ENCODE assay signal across 8 cellular contexts in genomic region chr5:81749186-81749561, GRCh38. TPM values are rescaled to one million over a fixed set of nuclear protein-coding genes. Genes with fewer than 3 reads are reported as not detected.
DNase-seq lines count a peak whose midpoint lies in the region; ATAC-seq and TF ChIP-seq lines count a peak whose summit lies in the region.

No MANE protein-coding gene starts in this region.

- H3K36me3 Mint-ChIP-seq in CD4-positive, CD25-positive, alpha-beta regulatory T cell, result no peaks in the 10 kb centered on the region
- H3K36me3 Mint-ChIP-seq in dendritic cell treated with granulocyte-macrophage colony-stimulating factor and Interleukin-4, amounts not matched to agents 40 ng/mL and 50 ng/mL, for 4 days (ENCODE audit: low read depth), result peaks cover 14% of the 10 kb centered on the region
- H3K36me3 Mint-ChIP-seq in neural progenitor cell, result no peaks in the 10 kb centered on the region

- peaks cover 29% of the 10 kb centered on the region for H3F3A ChIP-seq in neural progenitor cell (ENCODE audit: low read depth)

- peaks cover 2% of the 10 kb centered on the region for H3K27me3 ChIP-seq in CD4-positive, CD25-positive, alpha-beta regulatory T cell (ENCODE audit: control insufficient read depth, insufficient read depth, low read length)
- H3K27me3 ChIP-seq in Karpas-422 (ENCODE audit: low read length), result peaks cover 6% of the 10 kb centered on the region; the same call in 1 of the 2 replicates
- no peaks in the 10 kb centered on the region for H3K27me3 ChIP-seq in neural progenitor cell

- H2AFZ ChIP-seq in Karpas-422 (ENCODE audit: low read length) (no peak overlapping the region), neural progenitor cell (replicated peaks) (no peak overlapping the region)

- peaks cover 0 to 2% (median 0%) of the 10 kb centered on the region in 7 donors for H3K9me3 Mint-ChIP-seq in CD4-positive, CD25-positive, alpha-beta regulatory T cell
- H3K9me3 Mint-ChIP-seq in dendritic cell treated with granulocyte-macrophage colony-stimulating factor and Interleukin-4, amounts not matched to agents 40 ng/mL and 50 ng/mL, for 4 days, result no peaks in the 10 kb centered on the region
- H3K9me3 Mint-ChIP-seq in neural progenitor cell, result no peaks in the 10 kb centered on the region

- H3K36me3 ChIP-seq in CD4-positive, CD25-positive, alpha-beta regulatory T cell (ENCODE audit: control insufficient read depth, insufficient read depth, low read length), result no peaks in the 10 kb centered on the region
- peaks cover 4% of the 10 kb centered on the region; the same call in 1 of the 2 replicates for H3K36me3 ChIP-seq in Karpas-422 (ENCODE audit: insufficient read depth, low read length)
- H3K36me3 ChIP-seq in neural progenitor cell, result no peaks in the 10 kb centered on the region

- no peaks in the 10 kb centered on the region for H3K9me3 ChIP-seq in CD4-positive, CD25-positive, alpha-beta regulatory T cell (ENCODE audit: control insufficient read depth in 2 of 2, low read length in 2 of 2)
- H3K9me3 ChIP-seq in Karpas-422 (ENCODE audit: low read length) (no peaks in the 10 kb centered on the region), neural progenitor cell (ENCODE audit: low read depth) (no peaks in the 10 kb centered on the region)

- H3K79me2 ChIP-seq in Karpas-422 (ENCODE audit: low read length), result peaks cover 57% of the 10 kb centered on the region
- H3K79me2 ChIP-seq in neural progenitor cell (ENCODE audit: low read depth), result peaks cover 65% of the 10 kb centered on the region

- H3K4me2 ChIP-seq in Karpas-422 (ENCODE audit: low read depth, low read length, poor library complexity, severe bottlenecking) (peak overlapping the region; percentile 92), neural progenitor cell (peak overlapping the region; percentile 84)

- no peaks in the 10 kb centered on the region for H3K9me2 ChIP-seq in Karpas-422 (replicated peaks; ENCODE audit: insufficient read depth, low read length)

- H3K27ac ChIP-seq in CD4-positive, CD25-positive, alpha-beta regulatory T cell (ENCODE audit: insufficient read depth, low read length, poor library complexity, severe bottlenecking), result no peak overlapping the region
- H3K27ac ChIP-seq in Karpas-422 (ENCODE audit: low read length) (peak overlapping the region; percentile 98), neural progenitor cell (no peak overlapping the region)

- H3K4me3 Mint-ChIP-seq in CD4-positive, CD25-positive, alpha-beta regulatory T cell, result peak overlapping the region; percentile 95 to 98 (median 96)
- peak overlapping the region; percentile 84 for H3K4me3 Mint-ChIP-seq in dendritic cell treated with granulocyte-macrophage colony-stimulating factor and Interleukin-4, amounts not matched to agents 40 ng/mL and 50 ng/mL, for 4 days
- peak overlapping the region; percentile 94 for H3K4me3 Mint-ChIP-seq in neural progenitor cell

- H3K27ac Mint-ChIP-seq in CD4-positive, CD25-positive, alpha-beta regulatory T cell, result peak overlapping the region; percentile 77 to 92 (median 92)
- peak overlapping the region; percentile 97 for H3K27ac Mint-ChIP-seq in dendritic cell treated with granulocyte-macrophage colony-stimulating factor and Interleukin-4, amounts not matched to agents 40 ng/mL and 50 ng/mL, for 4 days
- H3K27ac Mint-ChIP-seq in neural progenitor cell, result peak overlapping the region; percentile 31

- peak overlapping the region; percentile 76 for H3K9ac ChIP-seq in Karpas-422 (ENCODE audit: low read length)
- peak overlapping the region; percentile 50 for H3K9ac ChIP-seq in neural progenitor cell

- no peak for DNase-seq in CD4-positive, CD25-positive, alpha-beta regulatory T cell
- DNase-seq in Karpas-422 (no peak), neural progenitor cell (ENCODE audit: low spot score) (peak; percentile 22)

- H3K27me3 Mint-ChIP-seq in CD4-positive, CD25-positive, alpha-beta regulatory T cell, result peaks cover 35% of the 10 kb centered on the region
- H3K27me3 Mint-ChIP-seq in dendritic cell treated with granulocyte-macrophage colony-stimulating factor and Interleukin-4, amounts not matched to agents 40 ng/mL and 50 ng/mL, for 4 days, result peaks cover 6% of the 10 kb centered on the region
- H3K27me3 Mint-ChIP-seq in neural progenitor cell (ENCODE audit: insufficient read depth, low read depth), result no peaks in the 10 kb centered on the region

- H4K20me1 ChIP-seq in Karpas-422 (ENCODE audit: insufficient read depth, low read depth, low read length) (peaks cover 7% of the 10 kb centered on the region; the same call in 1 of the 2 replicates), neural progenitor cell (ENCODE audit: low read depth) (peaks cover 54% of the 10 kb centered on the region)

- peaks cover 17% of the 10 kb centered on the region for H3K4me1 ChIP-seq in CD4-positive, CD25-positive, alpha-beta regulatory T cell (ENCODE audit: control insufficient read depth, insufficient read depth, low read length, poor library complexity, severe bottlenecking)
- H3K4me1 ChIP-seq in Karpas-422 (ENCODE audit: low read length), result peaks cover 62% of the 10 kb centered on the region
- peaks cover 76% of the 10 kb centered on the region for H3K4me1 ChIP-seq in neural progenitor cell

- intact Hi-C loops in dendritic cell treated with granulocyte-macrophage colony-stimulating factor and Interleukin-4, amounts not matched to agents 40 ng/mL and 50 ng/mL, for 4 days (cut with micrococcal nuclease), result loop anchor here (5.0 kb wide), 1 partner anchor 322 kb away; no protein-coding TSS in a partner anchor

- no peak for ATAC-seq in CD4-positive, CD25-positive, alpha-beta regulatory T cell (ENCODE audit: low read depth in 2 of 2)
- ATAC-seq in HG03378 (IDR thresholded peaks at IDR 0.05; ENCODE audit: unreplicated experiment) (no peak), HG03460 (IDR thresholded peaks at IDR 0.05; ENCODE audit: unreplicated experiment) (no peak), GM18909 (IDR thresholded peaks at IDR 0.05; ENCODE audit: poor library complexity, unreplicated experiment) (no peak), GM19395 (IDR thresholded peaks at IDR 0.05; ENCODE audit: unreplicated experiment) (no peak)

- H3K4me3 ChIP-seq in CD4-positive, CD25-positive, alpha-beta regulatory T cell (ENCODE audit: low read depth, low read length), result peak overlapping the region; percentile 77
- peak overlapping the region; percentile 69 for H3K4me3 ChIP-seq in Karpas-422 (ENCODE audit: low read length)
- H3K4me3 ChIP-seq in neural progenitor cell, result peak overlapping the region; percentile 84

- no peak for TF ChIP-seq CTCF in neural progenitor cell (IDR thresholded peaks at IDR 0.05)

- H3K4me1 Mint-ChIP-seq in CD4-positive, CD25-positive, alpha-beta regulatory T cell, result peaks cover 16 to 31% (median 24%) of the 10 kb centered on the region in 4 donors
- peaks cover 21% of the 10 kb centered on the region for H3K4me1 Mint-ChIP-seq in dendritic cell treated with granulocyte-macrophage colony-stimulating factor and Interleukin-4, amounts not matched to agents 40 ng/mL and 50 ng/mL, for 4 days (ENCODE audit: low read depth)
- H3K4me1 Mint-ChIP-seq in neural progenitor cell, result peaks cover 53% of the 10 kb centered on the region

RNA-seq across cellular contexts. Expression of gene SSBP2, which starts 1.7 kb away (rescaled TPM):
- 17.6 TPM for total RNA-seq in CD4-positive, CD25-positive, alpha-beta regulatory T cell
- 10 to 100 TPM; 27.9 to 43.0 (median 37.6) TPM for polyA plus RNA-seq in CD4-positive, CD25-positive, alpha-beta regulatory T cell
- total RNA-seq in Karpas-422 (2014; rRNA removed; shearing (Covaris generic); ENCODE audit: low replicate concordance), result 74.2 and 148 TPM in 2 replicates
- total RNA-seq in neural progenitor cell (ENCODE audit: low replicate concordance), result 156 and 175 TPM in 2 replicates

Comparison
In these comparisons a context has a peak if more than half of its experiments do, and no peak if none do; other contexts are left out.
1. H3K27ac Mint-ChIP-seq: peak in every context shown above with its lines; median percentile 97 in dendritic cell treated with granulocyte-macrophage colony-stimulating factor and Interleukin-4, amounts not matched to agents 40 ng/mL and 50 ng/mL, for 4 days; 92 in CD4-positive, CD25-positive, alpha-beta regulatory T cell; 31 in neural progenitor cell.